In the genomic region with DNA sequence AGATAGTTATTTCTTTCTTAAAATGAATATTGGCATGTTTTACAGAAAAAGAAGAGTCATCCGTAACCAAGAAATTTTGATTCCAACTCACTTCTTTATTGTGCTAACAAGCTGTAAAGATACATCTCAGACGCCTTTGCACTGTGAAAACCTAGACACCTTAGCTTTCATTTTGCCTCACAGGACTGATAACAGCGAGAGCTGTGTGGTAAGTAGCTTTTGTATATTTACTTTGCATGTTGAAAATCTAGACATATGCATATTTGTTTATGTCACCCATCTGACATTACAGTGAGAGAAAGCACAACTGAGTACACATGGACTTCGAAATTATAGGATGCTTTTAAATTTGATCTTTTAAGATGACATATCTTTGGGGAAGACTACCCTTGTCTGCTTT, we compare ENCODE assay signal across 24 cellular contexts.
DNase-seq lines count a peak whose midpoint lies in the region; ATAC-seq, FAIRE-seq and TF ChIP-seq lines count a peak whose summit lies in the region.
"Had no signal": no experiment of that assay in that cellular context is flagged by ENCODE, and none has a peak within 500 bp of the region (broad histone marks: within the 10 kb centered on the region; RNA-seq: fewer than 3 reads in every experiment).

No MANE protein-coding gene starts in this region.

- H3K79me2 ChIP-seq in PC-9 (ENCODE audit: low read depth): no peaks in the 10 kb centered on the region

- H2AFZ ChIP-seq in PC-9: peak overlapping the region; percentile 13; the same call in 1 of the 2 replicates

- H3K36me3 ChIP-seq in PC-9 (ENCODE audit: low read depth) (no peaks in the 10 kb centered on the region), pancreas (peaks cover 0 to 4% (median 0%) of the 10 kb centered on the region in 3 donors)
- H3K36me3 ChIP-seq: BE2C, BLaER1 had no signal

- H3K4me2 ChIP-seq in PC-9: no peak overlapping the region
- H3K4me2 ChIP-seq: BLaER1 had no signal

- H3K4me1 ChIP-seq in PC-9 (replicated peaks; ENCODE audit: insufficient read depth) (no peaks in the 10 kb centered on the region), pancreas (peaks cover 0 to 16% (median 8%) of the 10 kb centered on the region in 3 donors)
- H3K4me1 ChIP-seq: BE2C, BLaER1 had no signal

- peak; percentile 5 for FAIRE-seq in GM12891 (lab: Jason Lieb, UNC)
- FAIRE-seq in pancreas (lab: Jason Lieb, UNC): no peak
- FAIRE-seq: A204.1, GM12878, GM19239 had no signal

- H3K9me3 ChIP-seq in PC-9 (ENCODE audit: insufficient read depth, low read depth) (no peaks in the 10 kb centered on the region), pancreas (no peaks in the 10 kb centered on the region)
- H3K9me3 ChIP-seq: BE2C, BLaER1 had no signal

- no peaks in the 10 kb centered on the region for H4K20me1 ChIP-seq in PC-9 (ENCODE audit: insufficient read depth)
- H4K20me1 ChIP-seq: BLaER1 had no signal

- H3K9me2 ChIP-seq in PC-9 (ENCODE audit: insufficient read depth): peaks cover 3% of the 10 kb centered on the region; the same call in 1 of the 2 replicates

- CTCF ChIA-PET in PC-9 (lab: Charles Lee): no interaction called here

- 34 to 41% methylated on average over 4 of the region's 4 CpGs for WGBS in pancreas, 2 donors

- intact Hi-C loops in PC-9 (cut with micrococcal nuclease; ENCODE audit: unreplicated experiment) (no loop called here), pancreas (cut with DNase I) (no loop called here)

- DNase-seq in GM12891 (ENCODE audit: insufficient read length, low spot score) (no peak), PC-9 (no peak), pancreas (no peak)
- DNase-seq: 8988T; ACHN; BE2C; C1 segment of cervical spinal cord; CD4-positive, alpha-beta memory T cell; CD4-positive, CD25-positive, alpha-beta regulatory T cell; CD8-positive, alpha-beta memory T cell; COR-L47; DMS 273 treated with DMSO at 0.1 percent for 48 hours; DMS153; DMS53; DMS79; DND-41; EL; GDM1 had no signal

- H3K4me3 ChIP-seq in PC-9 (no peak overlapping the region), pancreas (no peak overlapping the region)
- H3K4me3 ChIP-seq: BLaER1, GM12878 had no signal

- no TSS peak for BruUV-seq in PC-9 (replicated peaks; lab: Mats Ljungman, UMichigan)

- TF ChIP-seq CTCF in PC-9 (conservative IDR thresholded peaks at IDR 0.05) (no peak), pancreas (IDR thresholded peaks at IDR 0.05) (no peak)

- POLR2A ChIA-PET in PC-9 (lab: Charles Lee; ENCODE audit: unreplicated experiment): no interaction called here

- H3K27ac ChIP-seq in PC-9 (no peak overlapping the region), pancreas (peak overlapping the region in 2 of 4 donors; percentile 1 to 27)
- H3K27ac ChIP-seq: BLaER1 had no signal

- no peak for TF ChIP-seq POLR2A in GM12891 (IDR thresholded peaks at IDR 0.05; ENCODE audit: low read depth, low read length)

- ATAC-seq in pancreas (peak; percentile 82 to 93 (median 86)), GM18520 (IDR thresholded peaks at IDR 0.05; ENCODE audit: unreplicated experiment) (no peak), GM18867 (IDR thresholded peaks at IDR 0.05; ENCODE audit: unreplicated experiment) (no peak)
- ATAC-seq: GM12878 had no signal

- no peaks in the 10 kb centered on the region for H3F3A ChIP-seq in PC-9 (ENCODE audit: insufficient read depth, low read depth)

- no peaks in the 10 kb centered on the region for H3K27me3 ChIP-seq in PC-9 (ENCODE audit: insufficient read depth, low read depth)
- no peaks in the 10 kb centered on the region for H3K27me3 ChIP-seq in pancreas
- H3K27me3 ChIP-seq: BE2C, BLaER1 had no signal

TF ChIP-seq in GM12891, 5 proteins besides CTCF, POLR2A, EP300 and RAD21:
- TF ChIP-seq TAF1 (IDR thresholded peaks at IDR 0.05; ENCODE audit: low read depth, low read length) (no peak), SPI1 (IDR thresholded peaks at IDR 0.05; ENCODE audit: low read depth, low read length) (no peak), PAX5 (IDR thresholded peaks at IDR 0.05; ENCODE audit: insufficient read depth, low read length, severe bottlenecking) (no peak), POU2F2 (IDR thresholded peaks at IDR 0.05; ENCODE audit: low read depth, low read length) (no peak), POLR2AphosphoS5 (IDR thresholded peaks at IDR 0.05; ENCODE audit: low read depth, low read length) (no peak)

Comparison
In these comparisons a context has a peak if more than half of its experiments do, and no peak if none do; other contexts are left out.
1. ATAC-seq: peak in pancreas (4 of 4); none in GM18520 (single experiment) and GM18867 (single experiment).